In the genomic region with DNA sequence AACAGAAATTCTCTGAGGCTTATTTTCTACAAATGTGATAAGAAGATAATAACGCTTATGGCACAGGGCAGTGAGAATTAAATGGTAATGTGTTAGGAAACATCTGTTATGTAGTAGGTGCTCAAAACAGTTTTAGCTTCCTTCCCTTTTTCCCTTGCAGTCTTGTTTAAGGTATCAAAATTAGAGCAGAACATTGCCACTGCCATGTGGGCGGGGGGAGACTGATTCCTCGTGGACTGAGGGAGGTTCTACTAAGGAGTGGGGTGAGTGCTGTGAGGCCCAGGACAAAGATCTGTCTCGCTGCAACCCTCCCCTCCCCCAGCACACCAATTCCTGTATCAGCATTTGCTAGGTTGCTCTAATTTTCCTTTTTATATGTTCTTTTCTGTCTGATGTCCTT, we compare ENCODE assay signal across 18 cellular contexts.
"Had no signal": no experiment of that assay in that cellular context is flagged by ENCODE, and none has a peak within 500 bp of the region (broad histone marks: within the 10 kb centered on the region; RNA-seq: fewer than 3 reads in every experiment).

No MANE protein-coding gene starts in this region.

- H3K27me3 ChIP-seq: colonic mucosa, foreskin keratinocyte had no signal

- DNase-seq: activated CD4-positive, alpha-beta T cell treated with anti-CD3 and anti-CD28 coated beads, Interleukin-2, amount 10 ng/mL, durations not matched to agents 24 days and 14 days; activated CD4-positive, CD25-positive, alpha-beta regulatory T cell; activated CD8-positive, alpha-beta T cell treated with anti-CD3 and anti-CD28 coated beads for 36 hours; activated naive CD4-positive, alpha-beta T cell treated with anti-CD3 and anti-CD28 coated beads for 36 hours; activated T-cell treated with anti-CD3 and anti-CD28 coated beads, Interleukin-2, amount 50 U/mL, for 24 hours; colonic mucosa; foreskin keratinocyte; glutamatergic neuron; hypothalamus; natural killer cell; nucleus accumbens; retina; stimulated activated CD8-positive, alpha-beta memory T cell treated with anti-CD3 and anti-CD28 coated beads, Interleukin-4, amount 100 ng/mL, for 48 hours; stimulated activated naive CD4-positive, alpha-beta T cell; T-helper 2 cell had no signal

- H3K4me3 ChIP-seq: colonic mucosa, lung had no signal

- H3K4me1 ChIP-seq: colonic mucosa, foreskin keratinocyte had no signal

- H3K9me3 ChIP-seq: colonic mucosa had no signal

- ATAC-seq: activated CD8-positive, alpha-beta T cell treated with anti-CD3 and anti-CD28 coated beads for 36 hours; foreskin keratinocyte; left lobe of liver; natural killer cell had no signal

- H3K36me3 ChIP-seq: colonic mucosa had no signal

- H3K27ac ChIP-seq: colonic mucosa, foreskin keratinocyte had no signal

- FAIRE-seq: keratinocyte had no signal
